ENCODE assay signal across 1 cellular context in the genomic region with DNA sequence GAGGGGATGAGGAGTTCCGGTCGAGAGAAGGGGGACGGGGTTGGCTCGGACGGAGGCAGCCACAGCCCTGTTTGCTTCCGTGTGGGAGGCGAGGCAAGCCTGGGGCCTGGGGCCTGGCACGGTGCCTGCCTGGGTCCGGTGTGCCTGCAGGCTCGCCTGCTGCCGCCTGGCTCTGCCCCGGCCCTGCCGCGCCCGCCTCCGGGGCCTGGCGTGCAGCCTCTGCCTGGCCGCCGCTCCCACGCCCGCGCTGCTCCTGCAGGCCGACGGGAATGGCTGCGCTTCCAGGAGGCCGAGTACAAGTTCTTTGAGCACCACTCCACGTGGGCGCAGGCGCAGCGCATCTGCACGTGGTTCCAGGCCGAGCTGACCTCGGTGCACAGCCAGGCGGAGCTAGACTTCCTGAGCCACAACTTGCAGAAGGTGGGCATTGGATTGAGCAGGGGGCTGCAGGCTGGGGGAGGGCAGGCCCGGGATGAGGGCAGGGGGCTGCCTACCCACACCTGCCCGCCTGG.
TF ChIP-seq lines count a peak whose summit lies in the region.

No MANE protein-coding gene starts in this region.

TF ChIP-seq in WTC11, 78 proteins besides CTCF, POLR2A, EP300 and RAD21 (continued from another document):
- TF ChIP-seq, protein P1, sequence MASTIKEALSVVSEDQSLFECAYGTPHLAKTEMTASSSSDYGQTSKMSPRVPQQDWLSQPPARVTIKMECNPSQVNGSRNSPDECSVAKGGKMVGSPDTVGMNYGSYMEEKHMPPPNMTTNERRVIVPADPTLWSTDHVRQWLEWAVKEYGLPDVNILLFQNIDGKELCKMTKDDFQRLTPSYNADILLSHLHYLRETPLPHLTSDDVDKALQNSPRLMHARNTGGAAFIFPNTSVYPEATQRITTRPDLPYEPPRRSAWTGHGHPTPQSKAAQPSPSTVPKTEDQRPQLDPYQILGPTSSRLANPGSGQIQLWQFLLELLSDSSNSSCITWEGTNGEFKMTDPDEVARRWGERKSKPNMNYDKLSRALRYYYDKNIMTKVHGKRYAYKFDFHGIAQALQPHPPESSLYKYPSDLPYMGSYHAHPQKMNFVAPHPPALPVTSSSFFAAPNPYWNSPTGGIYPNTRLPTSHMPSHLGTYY (CRISPR knock-in tag; IDR thresholded peaks at IDR 0.05): no peak
- TF ChIP-seq ZNF121 (CRISPR knock-in tag; IDR thresholded peaks at IDR 0.05): no peak
- TF ChIP-seq NR1H2 (CRISPR knock-in tag; IDR thresholded peaks at IDR 0.05): no peak
- no peak for TF ChIP-seq E2F1 (CRISPR knock-in tag; IDR thresholded peaks at IDR 0.05)
- TF ChIP-seq ZNF138 (CRISPR knock-in tag; conservative IDR thresholded peaks at IDR 0.05): no peak
- TF ChIP-seq ZNF396 (CRISPR knock-in tag; IDR thresholded peaks at IDR 0.05; ENCODE audit: borderline replicate concordance): no peak
- TF ChIP-seq, protein P2, sequence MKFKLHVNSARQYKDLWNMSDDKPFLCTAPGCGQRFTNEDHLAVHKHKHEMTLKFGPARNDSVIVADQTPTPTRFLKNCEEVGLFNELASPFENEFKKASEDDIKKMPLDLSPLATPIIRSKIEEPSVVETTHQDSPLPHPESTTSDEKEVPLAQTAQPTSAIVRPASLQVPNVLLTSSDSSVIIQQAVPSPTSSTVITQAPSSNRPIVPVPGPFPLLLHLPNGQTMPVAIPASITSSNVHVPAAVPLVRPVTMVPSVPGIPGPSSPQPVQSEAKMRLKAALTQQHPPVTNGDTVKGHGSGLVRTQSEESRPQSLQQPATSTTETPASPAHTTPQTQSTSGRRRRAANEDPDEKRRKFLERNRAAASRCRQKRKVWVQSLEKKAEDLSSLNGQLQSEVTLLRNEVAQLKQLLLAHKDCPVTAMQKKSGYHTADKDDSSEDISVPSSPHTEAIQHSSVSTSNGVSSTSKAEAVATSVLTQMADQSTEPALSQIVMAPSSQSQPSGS (CRISPR knock-in tag; IDR thresholded peaks at IDR 0.05; ENCODE audit: borderline replicate concordance, low read depth): no peak
- no peak for TF ChIP-seq ZNF219 (CRISPR knock-in tag; IDR thresholded peaks at IDR 0.05; ENCODE audit: borderline replicate concordance)
- no peak for TF ChIP-seq SP1 (CRISPR knock-in tag; conservative IDR thresholded peaks at IDR 0.05)
